Comparison of ENCODE assay signal across 8 cellular contexts in genomic region chr6:138485005-138485545, GRCh38. TPM values are rescaled to one million over a fixed set of nuclear protein-coding genes. Genes with fewer than 3 reads are reported as not detected.
A peak's percentile ranks its signal among the peaks of the same experiment; 100 is the strongest.
DNase-seq lines count a peak whose midpoint lies in the region; ATAC-seq and TF ChIP-seq lines count a peak whose summit lies in the region.

No MANE protein-coding gene starts in this region.

- H3K27ac ChIP-seq in hepatocyte: peak overlapping the region; percentile 91

- H3K79me2 ChIP-seq in hepatocyte: peaks cover 84% of the 10 kb centered on the region

- no peaks in the 10 kb centered on the region for H3K36me3 ChIP-seq in hepatocyte (replicated peaks; ENCODE audit: insufficient read depth, low read depth)
- H3K36me3 ChIP-seq in skeletal muscle satellite cell (ENCODE audit: insufficient read depth, low read length): no peaks in the 10 kb centered on the region

- H3K27me3 ChIP-seq in hepatocyte (no peaks in the 10 kb centered on the region), skeletal muscle satellite cell (ENCODE audit: control insufficient read depth, insufficient read depth, low read length) (no peaks in the 10 kb centered on the region)

- in situ Hi-C loops in astrocyte of the spinal cord (cut with HindIII; ENCODE audit: low sequenced_read_pairs): no loop called here

- TF ChIP-seq CTCF in astrocyte of the spinal cord (IDR thresholded peaks at IDR 0.05; ENCODE audit: low read depth, low read length) (no peak), hepatocyte (IDR thresholded peaks at IDR 0.05; ENCODE audit: poor library complexity) (no peak), GM20000 (IDR thresholded peaks at IDR 0.05; ENCODE audit: extremely low read depth, missing control alignments) (no peak), natural killer cell (IDR thresholded peaks at IDR 0.05) (no peak)

- H3K27ac Mint-ChIP-seq in natural killer cell: no peak overlapping the region

- intact Hi-C loops in natural killer cell (cut with micrococcal nuclease): no loop called here

- no peaks in the 10 kb centered on the region for H3K9me2 ChIP-seq in hepatocyte (replicated peaks; ENCODE audit: insufficient read depth)

- H3K36me3 Mint-ChIP-seq in natural killer cell: no peaks in the 10 kb centered on the region

- H4K20me1 ChIP-seq in hepatocyte (ENCODE audit: insufficient read depth, poor library complexity, severe bottlenecking): no peaks in the 10 kb centered on the region

- peak overlapping the region; percentile 27 for H2AFZ ChIP-seq in hepatocyte

- 29% methylated on average over 11 of the region's 11 CpGs for WGBS in hepatocyte (ENCODE audit: low lambda C conversion rate, missing lambda C conversion rate)

- H3K4me1 Mint-ChIP-seq in natural killer cell: no peaks in the 10 kb centered on the region

- peaks cover 7 to 22% of the 10 kb centered on the region in 2 donors for H3K27me3 Mint-ChIP-seq in natural killer cell (ENCODE audit: low read depth in 2 of 2)

- H3K4me3 ChIP-seq in astrocyte of the spinal cord (ENCODE audit: low read depth, low read length) (no peak overlapping the region), hepatocyte (no peak overlapping the region), skeletal muscle satellite cell (ENCODE audit: low read length) (peak overlapping the region; percentile 50)

- no peak overlapping the region for H3K9ac ChIP-seq in skeletal muscle satellite cell (ENCODE audit: low read depth, low read length)

- ATAC-seq in natural killer cell: no peak

- peak; percentile 60 for DNase-seq in NCI-H1092 treated with DMSO at 0.1 percent for 48 hours (lab: John Stamatoyannopoulos, UW)
- peak; percentile 43 for DNase-seq in astrocyte of the spinal cord (ENCODE audit: low read depth, low spot score)
- DNase-seq in hepatocyte (ENCODE audit: low spot score): no peak
- no peak for DNase-seq in UCSD-AML1 (lab: John Stamatoyannopoulos, UW; ENCODE audit: unreplicated experiment)
- DNase-seq in GM20000 (ENCODE audit: low spot score): no peak
- DNase-seq in natural killer cell: no peak
- DNase-seq in cerebellar nuclear complex (lab: John Stamatoyannopoulos, UW): no peak

- H3K4me1 ChIP-seq in hepatocyte (ENCODE audit: insufficient read depth): peaks cover 32% of the 10 kb centered on the region
- no peaks in the 10 kb centered on the region for H3K4me1 ChIP-seq in skeletal muscle satellite cell (ENCODE audit: control insufficient read depth, insufficient read depth, low read length)

- H3K9me3 ChIP-seq in hepatocyte (ENCODE audit: low read depth) (no peaks in the 10 kb centered on the region), skeletal muscle satellite cell (replicated peaks; ENCODE audit: low read length) (no peaks in the 10 kb centered on the region)

- H3K9me3 Mint-ChIP-seq in natural killer cell: no peaks in the 10 kb centered on the region

- H3K4me2 ChIP-seq in hepatocyte: peak overlapping the region; percentile 64
- H3K4me2 ChIP-seq in skeletal muscle satellite cell (ENCODE audit: low read length): peak overlapping the region; percentile 77

- no peak overlapping the region for H3K4me3 Mint-ChIP-seq in natural killer cell

RNA-seq across cellular contexts. Expression of gene NHSL1, which starts 14.2 kb away (rescaled TPM):
- total RNA-seq in hepatocyte (58.0 and 58.3 TPM in 2 replicates), natural killer cell (under 1 TPM; 0.38 to 0.75 (median 0.68) TPM)
- 39.0 and 43.7 TPM in 2 replicates for polyA plus RNA-seq in hepatocyte
- total RNA-seq in skeletal muscle satellite cell (2012; rRNA removed): 6.8 and 12.0 TPM in 2 replicates

Comparison
In these comparisons a context has a peak if more than half of its experiments do, and no peak if none do; other contexts are left out.
1. DNase-seq: peak in NCI-H1092 treated with DMSO at 0.1 percent for 48 hours (single experiment) and astrocyte of the spinal cord (single experiment); none in hepatocyte (single experiment), UCSD-AML1 (single experiment), GM20000 (single experiment), natural killer cell (single experiment) and cerebellar nuclear complex (0 of 2).
2. RNA of gene NHSL1, which starts 14.2 kb away (total RNA-seq): 58.0 to 58.3 TPM in hepatocyte; 0.38 to 0.75 TPM in natural killer cell; every median in the first group is over 10 times any median in the second.